19 cellular contexts compared by ENCODE assay signal in genomic region chr4:15792974-15793373, GRCh38.
"Had no signal": no experiment of that assay in that cellular context is flagged by ENCODE, and none has a peak within 500 bp of the region (broad histone marks: within the 10 kb centered on the region; RNA-seq: fewer than 3 reads in every experiment).

No MANE protein-coding gene starts in this region.

- H3K27ac ChIP-seq: breast epithelium, parathyroid adenoma, sigmoid colon, thoracic aorta, upper lobe of right lung had no signal

- DNase-seq: activated CD4-positive, alpha-beta T cell treated with anti-CD3 and anti-CD28 coated beads, Interleukin-2, amount 50 U/mL, for 1 hour; activated naive CD4-positive, alpha-beta T cell; activated T-cell treated with anti-CD3 and anti-CD28 coated beads, Interleukin-2, amount 50 U/mL, for 72 hours; cerebellar nuclear complex; cortex of kidney; effector CD4-positive, alpha-beta T cell; gastrocnemius medialis; left cardiac atrium; sigmoid colon; stimulated activated CD4-positive, alpha-beta T cell treated with anti-CD3 and anti-CD28 coated beads, Interleukin-4, amount 100 ng/mL, for 24 hours; upper lobe of right lung had no signal

- H3K4me1 ChIP-seq: breast epithelium, parathyroid adenoma, sigmoid colon, upper lobe of right lung had no signal

- H3K9me3 ChIP-seq: breast epithelium, gastrocnemius medialis, sigmoid colon, thoracic aorta, upper lobe of right lung had no signal

- H3K4me3 ChIP-seq: breast epithelium, gastrocnemius medialis, lung, sigmoid colon, thoracic aorta, upper lobe of right lung had no signal

- H3K9me3 Mint-ChIP-seq: activated T-cell treated with anti-CD3 and anti-CD28 coated beads, Interleukin-2, amount 50 U/mL, for 72 hours; stimulated activated effector memory CD8-positive, alpha-beta T cell treated with anti-CD3 and anti-CD28 coated beads, Interleukin-12 subunit alpha, Interleukin-12 subunit beta, amount 100 ng/mL, for 72 hours had no signal

- H3K4me3 Mint-ChIP-seq: nephron; stimulated activated effector memory CD8-positive, alpha-beta T cell treated with anti-CD3 and anti-CD28 coated beads, Interleukin-12 subunit alpha, Interleukin-12 subunit beta, amount 100 ng/mL, for 72 hours had no signal

- H3K4me1 Mint-ChIP-seq: nephron had no signal

- H3K36me3 ChIP-seq: breast epithelium, gastrocnemius medialis, sigmoid colon, thoracic aorta, upper lobe of right lung had no signal

- ATAC-seq: activated T-cell treated with anti-CD3 and anti-CD28 coated beads, Interleukin-2, amount 50 U/mL, for 72 hours; esophagus mucosa; gastrocnemius medialis; stimulated activated effector memory CD8-positive, alpha-beta T cell treated with anti-CD3 and anti-CD28 coated beads, Interleukin-12 subunit alpha, Interleukin-12 subunit beta, amount 100 ng/mL, for 72 hours; upper lobe of right lung had no signal

- H3K27me3 ChIP-seq: breast epithelium, gastrocnemius medialis, sigmoid colon, upper lobe of right lung had no signal

- H3K9ac ChIP-seq: parathyroid adenoma had no signal

- H3K27ac Mint-ChIP-seq: activated T-cell treated with anti-CD3 and anti-CD28 coated beads, Interleukin-2, amount 50 U/mL, for 72 hours; nephron; stimulated activated effector memory CD8-positive, alpha-beta T cell treated with anti-CD3 and anti-CD28 coated beads, Interleukin-12 subunit alpha, Interleukin-12 subunit beta, amount 100 ng/mL, for 72 hours had no signal

- FAIRE-seq: astrocyte had no signal
